ENCODE assay signal across 8 cellular contexts in genomic region chr12:65928180-65928579, GRCh38.
A peak's percentile ranks its signal among the peaks of the same experiment; 100 is the strongest.
DNase-seq lines count a peak whose midpoint lies in the region; ATAC-seq, FAIRE-seq and TF ChIP-seq lines count a peak whose summit lies in the region.
"Not testable (repeated sequence)": the region's sequence is repeated elsewhere in the genome, so short reads cannot be mapped to it uniquely, and the experiment has no call there.

No MANE protein-coding gene starts in this region.

- H3K27ac Mint-ChIP-seq in Calu3 (ENCODE audit: unreplicated experiment): not testable (repeated sequence)

- H3K4me1 ChIP-seq in SK-N-SH (ENCODE audit: control insufficient read depth in 1 of 2, insufficient read depth in 2 of 2, low read depth in 1 of 2, low read length in 1 of 2) (peaks cover 0 to 76% of the 10 kb centered on the region in 2 experiments; a peak in 3 of 4 replicates), osteoblast (ENCODE audit: insufficient read depth, low read length) (peaks cover 39% of the 10 kb centered on the region)
- H3K4me1 ChIP-seq in GM12878 (ENCODE audit: control insufficient read depth, insufficient read depth, low read length): not testable (repeated sequence)

- not testable (repeated sequence) for TF ChIP-seq RAD21 in SK-N-SH (IDR thresholded peaks at IDR 0.05; ENCODE audit: low read length); GM12878 (IDR thresholded peaks at IDR 0.05; ENCODE audit: insufficient read depth, low read depth, low read length)

- in situ Hi-C loops in GM12878 (cut with MboI): not testable (repeated sequence)

- H3K79me2 ChIP-seq in SK-N-SH (ENCODE audit: insufficient read depth): peaks cover 98% of the 10 kb centered on the region
- not testable (repeated sequence) for H3K79me2 ChIP-seq in GM12878 (ENCODE audit: control insufficient read depth, insufficient read depth, low read length)
- H3K79me2 ChIP-seq in osteoblast (ENCODE audit: insufficient read depth, low read length): peaks cover 93% of the 10 kb centered on the region

- FAIRE-seq in GM12878 (lab: Jason Lieb, UNC): not testable (repeated sequence)

- peak; percentile 48 for DNase-seq in Calu3
- DNase-seq in HS-5 (ENCODE audit: low read depth): peak; percentile 38
- DNase-seq in NB4 (ENCODE audit: low read depth): peak; percentile 37
- not testable (repeated sequence) for DNase-seq in SK-N-SH; GM12878 (ENCODE audit: low read depth, low spot score)
- DNase-seq in iris pigment epithelial cell (ENCODE audit: low read depth): peak; percentile 82
- peak; percentile 58 for DNase-seq in osteoblast (ENCODE audit: insufficient read length, low spot score, missing footprints)

- not testable (repeated sequence) for H3K4me2 ChIP-seq in SK-N-SH; GM12878 (ENCODE audit: control insufficient read depth, insufficient read depth); osteoblast (ENCODE audit: insufficient read depth, low read length)

- peak overlapping the region; percentile 43 to 97; a peak in 2 of 4 replicates for H3K27ac ChIP-seq in SK-N-SH (ENCODE audit: low read depth in 2 of 2, low read length in 1 of 2)
- not testable (repeated sequence) for H3K27ac ChIP-seq in GM12878 (ENCODE audit: control insufficient read depth, insufficient read depth)
- H3K27ac ChIP-seq in osteoblast (ENCODE audit: low read depth, low read length): peak overlapping the region; percentile 5

- not testable (repeated sequence) for H3K9ac ChIP-seq in SK-N-SH; GM12878 (ENCODE audit: control insufficient read depth, insufficient read depth, low read length)

- POLR2A ChIA-PET in SK-N-SH (lab: Yijun Ruan, JAX): not testable (repeated sequence)
- POLR2A ChIA-PET in GM12878 (lab: Charles Lee): interaction anchor here (0.6 kb wide), 1 partner anchor 242 kb away, joined by 3 read pairs; the partner anchor contains the start of gene TMBIM4

- ATAC-seq in GM12878 (0 out of 3 replicates have a peak, but pooled peaks have one; percentile 32), esophagus mucosa (peak; percentile 48)

- peaks cover 71% of the 10 kb centered on the region for H4K20me1 ChIP-seq in SK-N-SH (ENCODE audit: insufficient read depth)
- H4K20me1 ChIP-seq in GM12878 (ENCODE audit: control insufficient read depth, insufficient read depth); osteoblast (ENCODE audit: insufficient read depth, low read length): not testable (repeated sequence)

- peaks cover 74% of the 10 kb centered on the region for H3F3A ChIP-seq in SK-N-SH (replicated peaks; ENCODE audit: insufficient read depth)

- H3K36me3 ChIP-seq in SK-N-SH (replicated peaks in 1 of 2; ENCODE audit: control insufficient read depth in 1 of 2, insufficient read depth in 2 of 2, low read length in 1 of 2): peaks cover 2 to 39% of the 10 kb centered on the region in 2 experiments
- H3K36me3 ChIP-seq in GM12878 (ENCODE audit: control insufficient read depth in 2 of 2, insufficient read depth in 2 of 2, low read length in 1 of 2): not testable (repeated sequence)
- peaks cover 39% of the 10 kb centered on the region for H3K36me3 ChIP-seq in osteoblast (ENCODE audit: insufficient read depth, low read length)

- TF ChIP-seq POLR2A in NB4 (IDR thresholded peaks at IDR 0.05; ENCODE audit: extremely low read depth, insufficient read length); GM12878 (IDR thresholded peaks at IDR 0.05; ENCODE audit: low read depth, low read length): not testable (repeated sequence)

- not testable (repeated sequence) for TF ChIP-seq EP300 in SK-N-SH (IDR thresholded peaks at IDR 0.05; ENCODE audit: borderline replicate concordance in 1 of 2, low read depth in 1 of 2, low read length in 1 of 2); GM12878 (IDR thresholded peaks at IDR 0.05; ENCODE audit: borderline replicate concordance in 1 of 2, control insufficient read depth in 1 of 2, low read depth in 2 of 2, low read length in 2 of 2)

- not testable (repeated sequence) for H2AFZ ChIP-seq in SK-N-SH (ENCODE audit: low read depth); GM12878 (ENCODE audit: control insufficient read depth, low read depth, low read length); osteoblast (ENCODE audit: low read length)

- intact Hi-C loops in Calu3 (cut with micrococcal nuclease; ENCODE audit: unreplicated experiment): loop anchor here (2.0 kb wide), 1 partner anchor 35 kb away; no protein-coding TSS in a partner anchor
- intact Hi-C loops in GM12878 (cut with micrococcal nuclease; ENCODE audit: unreplicated experiment): not testable (repeated sequence)

- not testable (repeated sequence) for TF ChIP-seq CTCF in Calu3 (IDR thresholded peaks at IDR 0.05; ENCODE audit: unreplicated experiment); NB4 (IDR thresholded peaks at IDR 0.05; ENCODE audit: low read depth, low read length); SK-N-SH (IDR thresholded peaks at IDR 0.05); GM12878 (IDR thresholded peaks at IDR 0.05 in 2 of 3, conservative IDR thresholded peaks at IDR 0.05 in 1 of 3; ENCODE audit: control insufficient read depth in 2 of 3, extremely low read depth in 1 of 3, insufficient read depth in 1 of 3, low read depth in 3 of 3, low read length in 3 of 3); osteoblast (IDR thresholded peaks at IDR 0.05; ENCODE audit: extremely low read depth, low read depth, low read length)

- H3K36me3 Mint-ChIP-seq in Calu3 (ENCODE audit: insufficient read depth, unreplicated experiment): peaks cover 17% of the 10 kb centered on the region

- not testable (repeated sequence) for BruUV-seq in Calu3 (replicated peaks; lab: Mats Ljungman, UMichigan); GM12878 (replicated peaks; lab: Mats Ljungman, UMichigan)

- RAD21 ChIA-PET in GM12878 (lab: Charles Lee; ENCODE audit: unreplicated experiment): interaction anchor here (1.1 to 3.3 kb wide), 2 partner anchors 11 to 26 kb away, joined by 3 to 12 read pairs; no protein-coding TSS in a partner anchor

- not testable (repeated sequence) for H3K27me3 Mint-ChIP-seq in Calu3 (ENCODE audit: unreplicated experiment)

- not testable (repeated sequence) for H3K9me3 ChIP-seq in SK-N-SH; GM12878 (replicated peaks; ENCODE audit: control insufficient read depth, insufficient read depth, low read length); osteoblast (ENCODE audit: low read depth, low read length)

- SMC1A ChIA-PET in GM12878 (lab: Charles Lee; ENCODE audit: uncharacterized antibody, unreplicated experiment): interaction anchor here (0.6 to 1.1 kb wide), 6 partner anchors 8 to 50 kb away, joined by 3 to 4 read pairs (median 3); no protein-coding TSS in a partner anchor

- H3K9me2 ChIP-seq in SK-N-SH: not testable (repeated sequence)

- not testable (repeated sequence) for H3K9me3 Mint-ChIP-seq in Calu3 (ENCODE audit: low read depth, unreplicated experiment)

- CTCF ChIA-PET in Calu3 (lab: Charles Lee) (interaction anchor here (1.3 kb wide), 1 partner anchor 20 kb away, joined by 3 read pairs; no protein-coding TSS in a partner anchor), GM12878 (lab: Yijun Ruan, JAX) (interaction anchor here (0.6 kb wide), 1 partner anchor 325 kb away, joined by 3 read pairs; no protein-coding TSS in a partner anchor)
- CTCF ChIA-PET in SK-N-SH (lab: Yijun Ruan, JAX): not testable (repeated sequence)

- not testable (repeated sequence) for H3K4me3 ChIP-seq in NB4 (ENCODE audit: low read depth, low read length); SK-N-SH (ENCODE audit: low read depth in 2 of 2, low read length in 1 of 2); GM12878; osteoblast (ENCODE audit: insufficient read depth, low read length)

- not testable (repeated sequence) for H3K27me3 ChIP-seq in SK-N-SH (ENCODE audit: insufficient read depth); GM12878 (replicated peaks in 1 of 2; ENCODE audit: control insufficient read depth in 2 of 2, insufficient read depth in 2 of 2, low read length in 1 of 2); osteoblast (ENCODE audit: insufficient read depth, low read length)

- H3K4me3 Mint-ChIP-seq in Calu3 (ENCODE audit: low read depth, unreplicated experiment): not testable (repeated sequence)

- peaks cover 76% of the 10 kb centered on the region for H3K4me1 Mint-ChIP-seq in Calu3 (ENCODE audit: low read depth, unreplicated experiment)

TF ChIP-seq in SK-N-SH, 30 proteins besides CTCF, POLR2A, EP300 and RAD21 (continues in another document):
- TF ChIP-seq FOSL2 (IDR thresholded peaks at IDR 0.05; ENCODE audit: borderline replicate concordance, low read depth) (peak; percentile 69; the same call in 1 of the 2 replicates), NFIC (IDR thresholded peaks at IDR 0.05; ENCODE audit: borderline replicate concordance) (peak; percentile 12; the same call in 1 of the 2 replicates)
- TF ChIP-seq, protein P1, sequence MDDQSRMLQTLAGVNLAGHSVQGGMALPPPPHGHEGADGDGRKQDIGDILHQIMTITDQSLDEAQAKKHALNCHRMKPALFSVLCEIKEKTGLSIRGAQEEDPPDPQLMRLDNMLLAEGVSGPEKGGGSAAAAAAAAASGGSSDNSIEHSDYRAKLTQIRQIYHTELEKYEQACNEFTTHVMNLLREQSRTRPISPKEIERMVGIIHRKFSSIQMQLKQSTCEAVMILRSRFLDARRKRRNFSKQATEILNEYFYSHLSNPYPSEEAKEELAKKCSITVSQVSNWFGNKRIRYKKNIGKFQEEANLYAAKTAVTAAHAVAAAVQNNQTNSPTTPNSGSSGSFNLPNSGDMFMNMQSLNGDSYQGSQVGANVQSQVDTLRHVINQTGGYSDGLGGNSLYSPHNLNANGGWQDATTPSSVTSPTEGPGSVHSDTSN (IDR thresholded peaks at IDR 0.05): peak; percentile 93
